ENCODE assay signal across 1 cellular context in the genomic region with DNA sequence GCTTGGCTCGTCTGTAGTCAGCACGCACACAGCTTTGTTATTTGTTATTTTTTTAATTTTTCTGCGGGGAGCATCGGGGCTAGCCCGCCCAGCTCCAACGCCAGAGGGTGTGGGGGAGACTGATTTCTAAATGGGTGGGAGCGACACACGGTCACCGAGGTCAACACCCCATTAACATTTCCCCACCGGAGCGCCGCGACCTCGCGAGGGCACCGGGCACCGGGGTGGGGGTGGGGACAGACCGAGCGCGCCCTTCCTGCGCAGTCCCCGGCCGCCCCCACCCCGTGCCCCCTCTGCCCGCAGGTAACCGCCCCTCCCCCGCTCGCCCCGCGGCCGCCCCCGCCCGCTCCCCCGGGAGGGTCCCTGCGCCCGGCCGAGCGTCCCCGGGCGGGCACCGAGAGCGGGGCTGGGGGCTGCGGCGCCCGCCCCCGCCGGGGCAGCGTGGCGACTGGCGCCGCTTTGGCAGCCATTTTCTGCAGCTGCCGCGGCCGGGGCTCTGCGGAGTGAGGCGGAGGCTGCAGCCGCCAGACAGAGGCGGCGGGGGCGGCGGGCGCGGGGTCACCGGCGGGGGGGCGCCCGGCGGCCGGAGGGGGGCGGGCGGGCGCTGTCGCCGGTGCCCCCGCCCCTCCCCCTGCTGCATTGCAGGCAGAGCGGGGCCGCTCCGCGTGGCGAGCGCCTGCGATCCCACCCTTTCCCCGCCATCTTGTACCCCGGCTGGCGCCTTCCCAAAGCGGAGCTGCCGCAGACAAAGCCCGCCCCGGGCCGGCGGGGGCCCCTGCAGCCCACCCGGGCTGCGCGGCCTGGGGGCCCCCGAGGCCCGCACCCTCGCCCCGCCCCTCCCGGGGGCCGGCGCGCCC.
TF ChIP-seq lines count a peak whose summit lies in the region.

No MANE protein-coding gene starts in this region.

TF ChIP-seq in HepG2, 621 proteins besides CTCF, POLR2A, EP300 and RAD21 (continued from another document and continues in another):
- TF ChIP-seq ATF1 (CRISPR knock-in tag; IDR thresholded peaks at IDR 0.05) (no peak), YY1 (IDR thresholded peaks at IDR 0.05; ENCODE audit: insufficient read depth, insufficient replicate concordance, low read depth, low read length) (peak; percentile 93), SMYD3 (CRISPR knock-in tag; IDR thresholded peaks at IDR 0.05) (no peak), CHD4 (IDR thresholded peaks at IDR 0.05; ENCODE audit: borderline replicate concordance, low read length) (no peak), HDAC1 (CRISPR knock-in tag; IDR thresholded peaks at IDR 0.05) (0 out of 2 replicates have a peak, but pooled peaks have one; percentile 24), ZNF350 (CRISPR knock-in tag; IDR thresholded peaks at IDR 0.05; ENCODE audit: borderline replicate concordance, low read depth) (no peak), TOE1 (CRISPR knock-in tag; IDR thresholded peaks at IDR 0.05) (no peak), ZNF543 (CRISPR knock-in tag; IDR thresholded peaks at IDR 0.05) (no peak), ZNF124 (CRISPR knock-in tag; IDR thresholded peaks at IDR 0.05) (no peak), ZNF792 (CRISPR knock-in tag; IDR thresholded peaks at IDR 0.05) (no peak), ZNF703 (CRISPR knock-in tag; IDR thresholded peaks at IDR 0.05; ENCODE audit: borderline replicate concordance) (no peak), ZFX (CRISPR knock-in tag; IDR thresholded peaks at IDR 0.05; ENCODE audit: low read depth) (no peak), IRX3 (CRISPR knock-in tag; IDR thresholded peaks at IDR 0.05; ENCODE audit: borderline replicate concordance, low read depth) (0 out of 2 replicates have a peak, but pooled peaks have one; percentile 28), ZFP62 (CRISPR knock-in tag; IDR thresholded peaks at IDR 0.05) (no peak), ZFP1 (CRISPR knock-in tag; IDR thresholded peaks at IDR 0.05) (no peak), ZNF326 (CRISPR knock-in tag; IDR thresholded peaks at IDR 0.05; ENCODE audit: borderline replicate concordance) (no peak), MED13 (CRISPR knock-in tag; IDR thresholded peaks at IDR 0.05) (no peak), ZNF225 (CRISPR knock-in tag; IDR thresholded peaks at IDR 0.05) (no peak), MAF1 (CRISPR knock-in tag; IDR thresholded peaks at IDR 0.05; ENCODE audit: borderline replicate concordance) (no peak), TCF7L2 (IDR thresholded peaks at IDR 0.05; ENCODE audit: low read depth, low read length) (no peak), ZNF607 (CRISPR knock-in tag; IDR thresholded peaks at IDR 0.05; ENCODE audit: borderline replicate concordance) (peak; percentile 51; the same call in 1 of the 2 replicates), PAWR (CRISPR knock-in tag; IDR thresholded peaks at IDR 0.05; ENCODE audit: borderline replicate concordance) (no peak), SIX4 (CRISPR knock-in tag; IDR thresholded peaks at IDR 0.05) (no peak), RFXAP (CRISPR knock-in tag; IDR thresholded peaks at IDR 0.05; ENCODE audit: borderline replicate concordance) (no peak), PHF20 (CRISPR knock-in tag; IDR thresholded peaks at IDR 0.05) (peak; percentile 34; the same call in 1 of the 2 replicates), ZKSCAN8 (CRISPR knock-in tag; IDR thresholded peaks at IDR 0.05; ENCODE audit: borderline replicate concordance) (no peak), HNRNPUL1 (IDR thresholded peaks at IDR 0.05; ENCODE audit: low read depth, low read length) (no peak), ZKSCAN1 (IDR thresholded peaks at IDR 0.05; ENCODE audit: low read length) (no peak), HOXA9 (CRISPR knock-in tag; IDR thresholded peaks at IDR 0.05; ENCODE audit: borderline replicate concordance) (no peak), ETV6 (CRISPR knock-in tag; conservative IDR thresholded peaks at IDR 0.05) (no peak), BCL6 (CRISPR knock-in tag; IDR thresholded peaks at IDR 0.05) (0 out of 2 replicates have a peak, but pooled peaks have one; percentile 8), ZNF282 (IDR thresholded peaks at IDR 0.05; ENCODE audit: partially characterized antibody) (no peak), KLF13 (CRISPR knock-in tag; IDR thresholded peaks at IDR 0.05) (no peak), ZNF557 (CRISPR knock-in tag; IDR thresholded peaks at IDR 0.05) (no peak), SP1 (IDR thresholded peaks at IDR 0.05) (no peak), SP1 (CRISPR knock-in tag; IDR thresholded peaks at IDR 0.05) (0 out of 2 replicates have a peak, but pooled peaks have one; percentile 17), ZNF678 (CRISPR knock-in tag; IDR thresholded peaks at IDR 0.05) (no peak), TBX3 (IDR thresholded peaks at IDR 0.05; ENCODE audit: borderline replicate concordance) (no peak), ZNF839 (CRISPR knock-in tag; IDR thresholded peaks at IDR 0.05; ENCODE audit: borderline replicate concordance) (no peak)
- TF ChIP-seq, protein P1, sequence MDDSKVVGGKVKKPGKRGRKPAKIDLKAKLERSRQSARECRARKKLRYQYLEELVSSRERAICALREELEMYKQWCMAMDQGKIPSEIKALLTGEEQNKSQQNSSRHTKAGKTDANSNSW (CRISPR knock-in tag; IDR thresholded peaks at IDR 0.05; ENCODE audit: borderline replicate concordance): no peak
- TF ChIP-seq, protein P2, sequence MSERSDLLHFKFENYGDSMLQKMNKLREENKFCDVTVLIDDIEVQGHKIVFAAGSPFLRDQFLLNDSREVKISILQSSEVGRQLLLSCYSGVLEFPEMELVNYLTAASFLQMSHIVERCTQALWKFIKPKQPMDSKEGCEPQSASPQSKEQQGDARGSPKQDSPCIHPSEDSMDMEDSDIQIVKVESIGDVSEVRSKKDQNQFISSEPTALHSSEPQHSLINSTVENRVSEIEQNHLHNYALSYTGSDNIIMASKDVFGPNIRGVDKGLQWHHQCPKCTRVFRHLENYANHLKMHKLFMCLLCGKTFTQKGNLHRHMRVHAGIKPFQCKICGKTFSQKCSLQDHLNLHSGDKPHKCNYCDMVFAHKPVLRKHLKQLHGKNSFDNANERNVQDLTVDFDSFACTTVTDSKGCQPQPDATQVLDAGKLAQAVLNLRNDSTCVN (CRISPR knock-in tag; IDR thresholded peaks at IDR 0.05; ENCODE audit: borderline replicate concordance): no peak
- TF ChIP-seq, protein P3, sequence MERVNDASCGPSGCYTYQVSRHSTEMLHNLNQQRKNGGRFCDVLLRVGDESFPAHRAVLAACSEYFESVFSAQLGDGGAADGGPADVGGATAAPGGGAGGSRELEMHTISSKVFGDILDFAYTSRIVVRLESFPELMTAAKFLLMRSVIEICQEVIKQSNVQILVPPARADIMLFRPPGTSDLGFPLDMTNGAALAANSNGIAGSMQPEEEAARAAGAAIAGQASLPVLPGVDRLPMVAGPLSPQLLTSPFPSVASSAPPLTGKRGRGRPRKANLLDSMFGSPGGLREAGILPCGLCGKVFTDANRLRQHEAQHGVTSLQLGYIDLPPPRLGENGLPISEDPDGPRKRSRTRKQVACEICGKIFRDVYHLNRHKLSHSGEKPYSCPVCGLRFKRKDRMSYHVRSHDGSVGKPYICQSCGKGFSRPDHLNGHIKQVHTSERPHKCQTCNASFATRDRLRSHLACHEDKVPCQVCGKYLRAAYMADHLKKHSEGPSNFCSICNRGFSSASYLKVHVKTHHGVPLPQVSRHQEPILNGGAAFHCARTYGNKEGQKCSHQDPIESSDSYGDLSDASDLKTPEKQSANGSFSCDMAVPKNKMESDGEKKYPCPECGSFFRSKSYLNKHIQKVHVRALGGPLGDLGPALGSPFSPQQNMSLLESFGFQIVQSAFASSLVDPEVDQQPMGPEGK (CRISPR knock-in tag; IDR thresholded peaks at IDR 0.05): peak; percentile 67
- TF ChIP-seq, protein P4, sequence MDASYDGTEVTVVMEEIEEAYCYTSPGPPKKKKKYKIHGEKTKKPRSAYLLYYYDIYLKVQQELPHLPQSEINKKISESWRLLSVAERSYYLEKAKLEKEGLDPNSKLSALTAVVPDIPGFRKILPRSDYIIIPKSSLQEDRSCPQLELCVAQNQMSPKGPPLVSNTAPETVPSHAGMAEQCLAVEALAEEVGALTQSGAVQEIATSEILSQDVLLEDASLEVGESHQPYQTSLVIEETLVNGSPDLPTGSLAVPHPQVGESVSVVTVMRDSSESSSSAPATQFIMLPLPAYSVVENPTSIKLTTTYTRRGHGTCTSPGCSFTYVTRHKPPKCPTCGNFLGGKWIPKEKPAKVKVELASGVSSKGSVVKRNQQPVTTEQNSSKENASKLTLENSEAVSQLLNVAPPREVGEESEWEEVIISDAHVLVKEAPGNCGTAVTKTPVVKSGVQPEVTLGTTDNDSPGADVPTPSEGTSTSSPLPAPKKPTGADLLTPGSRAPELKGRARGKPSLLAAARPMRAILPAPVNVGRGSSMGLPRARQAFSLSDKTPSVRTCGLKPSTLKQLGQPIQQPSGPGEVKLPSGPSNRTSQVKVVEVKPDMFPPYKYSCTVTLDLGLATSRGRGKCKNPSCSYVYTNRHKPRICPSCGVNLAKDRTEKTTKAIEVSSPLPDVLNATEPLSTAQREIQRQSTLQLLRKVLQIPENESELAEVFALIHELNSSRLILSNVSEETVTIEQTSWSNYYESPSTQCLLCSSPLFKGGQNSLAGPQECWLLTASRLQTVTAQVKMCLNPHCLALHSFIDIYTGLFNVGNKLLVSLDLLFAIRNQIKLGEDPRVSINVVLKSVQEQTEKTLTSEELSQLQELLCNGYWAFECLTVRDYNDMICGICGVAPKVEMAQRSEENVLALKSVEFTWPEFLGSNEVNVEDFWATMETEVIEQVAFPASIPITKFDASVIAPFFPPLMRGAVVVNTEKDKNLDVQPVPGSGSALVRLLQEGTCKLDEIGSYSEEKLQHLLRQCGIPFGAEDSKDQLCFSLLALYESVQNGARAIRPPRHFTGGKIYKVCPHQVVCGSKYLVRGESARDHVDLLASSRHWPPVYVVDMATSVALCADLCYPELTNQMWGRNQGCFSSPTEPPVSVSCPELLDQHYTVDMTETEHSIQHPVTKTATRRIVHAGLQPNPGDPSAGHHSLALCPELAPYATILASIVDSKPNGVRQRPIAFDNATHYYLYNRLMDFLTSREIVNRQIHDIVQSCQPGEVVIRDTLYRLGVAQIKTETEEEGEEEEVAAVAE (CRISPR knock-in tag; IDR thresholded peaks at IDR 0.05; ENCODE audit: borderline replicate concordance): no peak
- TF ChIP-seq, protein P5, sequence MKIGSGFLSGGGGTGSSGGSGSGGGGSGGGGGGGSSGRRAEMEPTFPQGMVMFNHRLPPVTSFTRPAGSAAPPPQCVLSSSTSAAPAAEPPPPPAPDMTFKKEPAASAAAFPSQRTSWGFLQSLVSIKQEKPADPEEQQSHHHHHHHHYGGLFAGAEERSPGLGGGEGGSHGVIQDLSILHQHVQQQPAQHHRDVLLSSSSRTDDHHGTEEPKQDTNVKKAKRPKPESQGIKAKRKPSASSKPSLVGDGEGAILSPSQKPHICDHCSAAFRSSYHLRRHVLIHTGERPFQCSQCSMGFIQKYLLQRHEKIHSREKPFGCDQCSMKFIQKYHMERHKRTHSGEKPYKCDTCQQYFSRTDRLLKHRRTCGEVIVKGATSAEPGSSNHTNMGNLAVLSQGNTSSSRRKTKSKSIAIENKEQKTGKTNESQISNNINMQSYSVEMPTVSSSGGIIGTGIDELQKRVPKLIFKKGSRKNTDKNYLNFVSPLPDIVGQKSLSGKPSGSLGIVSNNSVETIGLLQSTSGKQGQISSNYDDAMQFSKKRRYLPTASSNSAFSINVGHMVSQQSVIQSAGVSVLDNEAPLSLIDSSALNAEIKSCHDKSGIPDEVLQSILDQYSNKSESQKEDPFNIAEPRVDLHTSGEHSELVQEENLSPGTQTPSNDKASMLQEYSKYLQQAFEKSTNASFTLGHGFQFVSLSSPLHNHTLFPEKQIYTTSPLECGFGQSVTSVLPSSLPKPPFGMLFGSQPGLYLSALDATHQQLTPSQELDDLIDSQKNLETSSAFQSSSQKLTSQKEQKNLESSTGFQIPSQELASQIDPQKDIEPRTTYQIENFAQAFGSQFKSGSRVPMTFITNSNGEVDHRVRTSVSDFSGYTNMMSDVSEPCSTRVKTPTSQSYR (CRISPR knock-in tag; IDR thresholded peaks at IDR 0.05; ENCODE audit: borderline replicate concordance): peak; percentile 74
- TF ChIP-seq, protein P6, sequence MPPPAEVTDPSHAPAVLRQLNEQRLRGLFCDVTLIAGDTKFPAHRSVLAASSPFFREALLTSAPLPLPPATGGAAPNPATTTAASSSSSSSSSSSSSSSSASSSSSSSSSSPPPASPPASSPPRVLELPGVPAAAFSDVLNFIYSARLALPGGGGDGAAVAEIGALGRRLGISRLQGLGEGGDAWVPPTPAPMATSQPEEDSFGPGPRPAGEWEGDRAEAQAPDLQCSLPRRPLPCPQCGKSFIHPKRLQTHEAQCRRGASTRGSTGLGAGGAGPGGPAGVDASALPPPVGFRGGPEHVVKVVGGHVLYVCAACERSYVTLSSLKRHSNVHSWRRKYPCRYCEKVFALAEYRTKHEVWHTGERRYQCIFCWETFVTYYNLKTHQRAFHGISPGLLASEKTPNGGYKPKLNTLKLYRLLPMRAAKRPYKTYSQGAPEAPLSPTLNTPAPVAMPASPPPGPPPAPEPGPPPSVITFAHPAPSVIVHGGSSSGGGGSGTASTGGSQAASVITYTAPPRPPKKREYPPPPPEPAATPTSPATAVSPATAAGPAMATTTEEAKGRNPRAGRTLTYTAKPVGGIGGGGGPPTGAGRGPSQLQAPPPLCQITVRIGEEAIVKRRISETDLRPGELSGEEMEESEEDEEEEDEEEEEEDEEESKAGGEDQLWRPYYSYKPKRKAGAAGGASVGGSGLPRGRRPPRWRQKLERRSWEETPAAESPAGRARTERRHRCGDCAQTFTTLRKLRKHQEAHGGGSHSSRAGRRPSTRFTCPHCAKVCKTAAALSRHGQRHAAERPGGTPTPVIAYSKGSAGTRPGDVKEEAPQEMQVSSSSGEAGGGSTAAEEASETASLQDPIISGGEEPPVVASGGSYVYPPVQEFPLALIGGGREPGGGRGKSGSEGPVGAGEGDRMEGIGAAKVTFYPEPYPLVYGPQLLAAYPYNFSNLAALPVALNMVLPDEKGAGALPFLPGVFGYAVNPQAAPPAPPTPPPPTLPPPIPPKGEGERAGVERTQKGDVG (CRISPR knock-in tag; IDR thresholded peaks at IDR 0.05; ENCODE audit: borderline replicate concordance): no peak
- TF ChIP-seq, protein P7, sequence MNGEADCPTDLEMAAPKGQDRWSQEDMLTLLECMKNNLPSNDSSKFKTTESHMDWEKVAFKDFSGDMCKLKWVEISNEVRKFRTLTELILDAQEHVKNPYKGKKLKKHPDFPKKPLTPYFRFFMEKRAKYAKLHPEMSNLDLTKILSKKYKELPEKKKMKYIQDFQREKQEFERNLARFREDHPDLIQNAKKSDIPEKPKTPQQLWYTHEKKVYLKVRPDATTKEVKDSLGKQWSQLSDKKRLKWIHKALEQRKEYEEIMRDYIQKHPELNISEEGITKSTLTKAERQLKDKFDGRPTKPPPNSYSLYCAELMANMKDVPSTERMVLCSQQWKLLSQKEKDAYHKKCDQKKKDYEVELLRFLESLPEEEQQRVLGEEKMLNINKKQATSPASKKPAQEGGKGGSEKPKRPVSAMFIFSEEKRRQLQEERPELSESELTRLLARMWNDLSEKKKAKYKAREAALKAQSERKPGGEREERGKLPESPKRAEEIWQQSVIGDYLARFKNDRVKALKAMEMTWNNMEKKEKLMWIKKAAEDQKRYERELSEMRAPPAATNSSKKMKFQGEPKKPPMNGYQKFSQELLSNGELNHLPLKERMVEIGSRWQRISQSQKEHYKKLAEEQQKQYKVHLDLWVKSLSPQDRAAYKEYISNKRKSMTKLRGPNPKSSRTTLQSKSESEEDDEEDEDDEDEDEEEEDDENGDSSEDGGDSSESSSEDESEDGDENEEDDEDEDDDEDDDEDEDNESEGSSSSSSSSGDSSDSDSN (CRISPR knock-in tag; IDR thresholded peaks at IDR 0.05): 0 out of 2 replicates have a peak, but pooled peaks have one; percentile 8
- TF ChIP-seq, protein P8, sequence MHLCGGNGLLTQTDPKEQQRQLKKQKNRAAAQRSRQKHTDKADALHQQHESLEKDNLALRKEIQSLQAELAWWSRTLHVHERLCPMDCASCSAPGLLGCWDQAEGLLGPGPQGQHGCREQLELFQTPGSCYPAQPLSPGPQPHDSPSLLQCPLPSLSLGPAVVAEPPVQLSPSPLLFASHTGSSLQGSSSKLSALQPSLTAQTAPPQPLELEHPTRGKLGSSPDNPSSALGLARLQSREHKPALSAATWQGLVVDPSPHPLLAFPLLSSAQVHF (CRISPR knock-in tag; IDR thresholded peaks at IDR 0.05): no peak
